Comparison of ENCODE assay signal across 34 cellular contexts in genomic region chr11:108629274-108629673, GRCh38.
"Had no signal": no experiment of that assay in that cellular context is flagged by ENCODE, and none has a peak within 500 bp of the region (broad histone marks: within the 10 kb centered on the region; RNA-seq: fewer than 3 reads in every experiment).

No MANE protein-coding gene starts in this region.

- ATAC-seq: activated CD8-positive, alpha-beta T cell treated with anti-CD3 and anti-CD28 coated beads for 36 hours; activated naive CD8-positive, alpha-beta T cell treated with anti-CD3 and anti-CD28 coated beads, Interleukin-2, amount 50 U/mL, for 24 hours; activated T-cell treated with anti-CD3 and anti-CD28 coated beads, Interleukin-2, amount 50 U/mL, for 4 hours; activated T-cell treated with anti-CD3 and anti-CD28 coated beads, Interleukin-2, amount 50 U/mL, for 72 hours; body of pancreas had no signal

- H3K9me3 Mint-ChIP-seq: activated B cell treated with CpG ODN at 0.5 μM for 24 hours; activated CD4-positive, alpha-beta memory T cell treated with anti-CD3 and anti-CD28 coated beads for 36 hours; activated CD4-positive, alpha-beta T cell treated with anti-CD3 and anti-CD28 coated beads, Interleukin-2, amount 10 ng/mL, durations not matched to agents 24 days and 14 days; activated CD8-positive, alpha-beta T cell treated with anti-CD3 and anti-CD28 coated beads for 36 hours; activated naive CD4-positive, alpha-beta T cell treated with anti-CD3 and anti-CD28 coated beads, Interleukin-2, amount 10 ng/mL, durations not matched to agents 7 days and 5 days; activated naive CD4-positive, alpha-beta T cell treated with anti-CD3 and anti-CD28 coated beads, Interleukin-2, amount 50 U/mL, for 24 hours; activated naive CD8-positive, alpha-beta T cell treated with anti-CD3 and anti-CD28 coated beads, Interleukin-2, amount 10 ng/mL, durations not matched to agents 7 days and 5 days; activated naive CD8-positive, alpha-beta T cell treated with anti-CD3 and anti-CD28 coated beads, Interleukin-2, amount 50 U/mL, for 24 hours; activated T-cell treated with anti-CD3 and anti-CD28 coated beads, Interleukin-2, amount 50 U/mL, for 4 hours; activated T-helper 1 cell treated with anti-CD3 and anti-CD28 coated beads, Interleukin-12 subunit alpha, Interleukin-12 subunit beta, Interleukin-2, Interleukin-4 antibody, amounts not matched to agents 30 ng/mL and 10 ng/mL and 1 ng/mL, durations not matched to agents 14 hours and 24 hours and 36 hours; T-helper 1 cell treated with Interleukin-12 subunit alpha and Interleukin-12 subunit beta and Interleukin-4 antibody, amounts not matched to agents 30 μg/mL and 1 μg/mL, for 36 hours; T-helper 2 cell treated with Interferon-gamma antibody and Interleukin-4, amounts not matched to agents 5 μg/mL and 100 μg/mL, for 36 hours had no signal

- H3K36me3 Mint-ChIP-seq: activated CD4-positive, alpha-beta memory T cell treated with anti-CD3 and anti-CD28 coated beads for 36 hours; activated naive CD4-positive, alpha-beta T cell treated with anti-CD3 and anti-CD28 coated beads, Interleukin-2, amount 10 ng/mL, durations not matched to agents 7 days and 5 days; activated naive CD4-positive, alpha-beta T cell treated with anti-CD3 and anti-CD28 coated beads, Interleukin-2, amount 50 U/mL, for 24 hours; activated naive CD8-positive, alpha-beta T cell treated with anti-CD3 and anti-CD28 coated beads, Interleukin-2, amount 10 ng/mL, durations not matched to agents 7 days and 5 days had no signal

- H3K27ac Mint-ChIP-seq: activated B cell treated with CpG ODN at 0.5 μM for 24 hours; activated CD4-positive, alpha-beta memory T cell treated with anti-CD3 and anti-CD28 coated beads for 36 hours; activated CD4-positive, alpha-beta T cell treated with anti-CD3 and anti-CD28 coated beads, Interleukin-2, amount 10 ng/mL, durations not matched to agents 24 days and 14 days; activated CD8-positive, alpha-beta T cell treated with anti-CD3 and anti-CD28 coated beads for 36 hours; activated naive CD4-positive, alpha-beta T cell treated with anti-CD3 and anti-CD28 coated beads, Interleukin-2, amount 10 ng/mL, durations not matched to agents 7 days and 5 days; activated naive CD4-positive, alpha-beta T cell treated with anti-CD3 and anti-CD28 coated beads, Interleukin-2, amount 50 U/mL, for 24 hours; activated naive CD8-positive, alpha-beta T cell; activated naive CD8-positive, alpha-beta T cell treated with anti-CD3 and anti-CD28 coated beads, Interleukin-2, amount 10 ng/mL, durations not matched to agents 7 days and 5 days; activated naive CD8-positive, alpha-beta T cell treated with anti-CD3 and anti-CD28 coated beads, Interleukin-2, amount 50 U/mL, for 24 hours; activated T-cell treated with anti-CD3 and anti-CD28 coated beads, Interleukin-2, amount 50 U/mL, for 72 hours; activated T-helper 1 cell treated with anti-CD3 and anti-CD28 coated beads, Interleukin-12 subunit alpha, Interleukin-12 subunit beta, Interleukin-2, Interleukin-4 antibody, amounts not matched to agents 30 ng/mL and 10 ng/mL and 1 ng/mL, durations not matched to agents 14 hours and 24 hours and 36 hours; activated T-helper 2 cell treated with anti-CD3 and anti-CD28 coated beads, Interferon-gamma antibody, Interleukin-2, Interleukin-4, amounts not matched to agents 10 μg/mL and 5 μg/mL and 100 μg/mL, durations not matched to agents 14 hours and 24 hours and 36 hours; T-helper 1 cell treated with Interleukin-12 subunit alpha and Interleukin-12 subunit beta and Interleukin-4 antibody, amounts not matched to agents 30 μg/mL and 1 μg/mL, for 36 hours; T-helper 2 cell treated with Interferon-gamma antibody and Interleukin-4, amounts not matched to agents 5 μg/mL and 100 μg/mL, for 36 hours had no signal

- H3K27me3 ChIP-seq: body of pancreas, brain microvascular endothelial cell, breast epithelium had no signal

- H3K4me1 Mint-ChIP-seq: activated B cell treated with CpG ODN at 0.5 μM for 24 hours had no signal

- H3K9me3 ChIP-seq: body of pancreas had no signal

- H3K27ac ChIP-seq: body of pancreas, brain microvascular endothelial cell, breast epithelium, VCaP had no signal

- H3K4me3 ChIP-seq: body of pancreas, breast epithelium had no signal

- H3K4me1 ChIP-seq: body of pancreas, breast epithelium had no signal

- H3K36me3 ChIP-seq: brain microvascular endothelial cell, breast epithelium had no signal

- H3K4me3 Mint-ChIP-seq: activated B cell treated with CpG ODN at 0.5 μM for 24 hours; activated CD4-positive, alpha-beta memory T cell treated with anti-CD3 and anti-CD28 coated beads for 36 hours; activated CD4-positive, alpha-beta T cell treated with anti-CD3 and anti-CD28 coated beads, Interleukin-2, amount 10 ng/mL, durations not matched to agents 24 days and 14 days; activated CD8-positive, alpha-beta T cell treated with anti-CD3 and anti-CD28 coated beads for 36 hours; activated naive CD4-positive, alpha-beta T cell treated with anti-CD3 and anti-CD28 coated beads, Interleukin-2, amount 10 ng/mL, durations not matched to agents 7 days and 5 days; activated naive CD4-positive, alpha-beta T cell treated with anti-CD3 and anti-CD28 coated beads, Interleukin-2, amount 50 U/mL, for 24 hours; activated naive CD8-positive, alpha-beta T cell; activated naive CD8-positive, alpha-beta T cell treated with anti-CD3 and anti-CD28 coated beads, Interleukin-2, amount 10 ng/mL, durations not matched to agents 7 days and 5 days; activated naive CD8-positive, alpha-beta T cell treated with anti-CD3 and anti-CD28 coated beads, Interleukin-2, amount 50 U/mL, for 24 hours; activated T-cell treated with anti-CD3 and anti-CD28 coated beads, Interleukin-2, amount 50 U/mL, for 4 hours; activated T-cell treated with anti-CD3 and anti-CD28 coated beads, Interleukin-2, amount 50 U/mL, for 72 hours; activated T-helper 1 cell treated with anti-CD3 and anti-CD28 coated beads, Interleukin-12 subunit alpha, Interleukin-12 subunit beta, Interleukin-2, Interleukin-4 antibody, amounts not matched to agents 30 ng/mL and 10 ng/mL and 1 ng/mL, durations not matched to agents 14 hours and 24 hours and 36 hours; T-helper 1 cell treated with Interleukin-12 subunit alpha and Interleukin-12 subunit beta and Interleukin-4 antibody, amounts not matched to agents 30 μg/mL and 1 μg/mL, for 36 hours; T-helper 2 cell treated with Interferon-gamma antibody and Interleukin-4, amounts not matched to agents 5 μg/mL and 100 μg/mL, for 36 hours had no signal

- DNase-seq: activated B cell treated with CpG ODN at 0.5 μM for 24 hours; activated CD4-positive, alpha-beta memory T cell treated with anti-CD3 and anti-CD28 coated beads for 36 hours; activated CD4-positive, alpha-beta T cell treated with anti-CD3 and anti-CD28 coated beads for 4 hours; activated CD4-positive, alpha-beta T cell treated with anti-CD3 and anti-CD28 coated beads, Interleukin-2, amount 10 ng/mL, durations not matched to agents 24 days and 14 days; activated CD4-positive, alpha-beta T cell treated with anti-CD3 and anti-CD28 coated beads, Interleukin-2, amount 50 U/mL, for 1 hour; activated CD4-positive, alpha-beta T cell treated with anti-CD3 and anti-CD28 coated beads, Interleukin-2, amount 50 U/mL, for 4 hours; activated CD4-positive, CD25-positive, alpha-beta regulatory T cell treated with anti-CD3 and anti-CD28 coated beads, Interleukin-2, amount 50 U/mL, for 72 hours; activated CD8-positive, alpha-beta memory T cell treated with anti-CD3 and anti-CD28 coated beads, Interleukin-2, amount 50 U/mL, for 4 hours; activated CD8-positive, alpha-beta T cell treated with anti-CD3 and anti-CD28 coated beads for 36 hours; activated effector memory CD4-positive, alpha-beta T cell treated with Interleukin-2 at 50 U/mL for 16 hours; activated gamma-delta T cell; activated naive CD4-positive, alpha-beta T cell treated with anti-CD3 and anti-CD28 coated beads, Interleukin-2, amount 10 ng/mL, durations not matched to agents 7 days and 5 days; activated naive CD4-positive, alpha-beta T cell treated with Interleukin-2 at 50 U/mL for 16 hours; activated naive CD8-positive, alpha-beta T cell treated with anti-CD3 and anti-CD28 coated beads, Interleukin-2, amount 10 ng/mL, durations not matched to agents 7 days and 5 days; activated naive CD8-positive, alpha-beta T cell treated with anti-CD3 and anti-CD28 coated beads, Interleukin-2, amount 50 U/mL, for 24 hours; activated T-cell treated with anti-CD3 and anti-CD28 coated beads for 4 hours; activated T-cell treated with anti-CD3 and anti-CD28 coated beads, Interleukin-2, amount 50 U/mL, for 1 hour; activated T-cell treated with anti-CD3 and anti-CD28 coated beads, Interleukin-2, amount 50 U/mL, for 4 hours; activated T-cell treated with anti-CD3 and anti-CD28 coated beads, Interleukin-2, amount 50 U/mL, for 72 hours; aorta; body of pancreas; brain microvascular endothelial cell; central memory CD4-positive, alpha-beta T cell; T-helper 1 cell; T-helper 2 cell; T-helper 9 cell had no signal
